In the genomic region with DNA sequence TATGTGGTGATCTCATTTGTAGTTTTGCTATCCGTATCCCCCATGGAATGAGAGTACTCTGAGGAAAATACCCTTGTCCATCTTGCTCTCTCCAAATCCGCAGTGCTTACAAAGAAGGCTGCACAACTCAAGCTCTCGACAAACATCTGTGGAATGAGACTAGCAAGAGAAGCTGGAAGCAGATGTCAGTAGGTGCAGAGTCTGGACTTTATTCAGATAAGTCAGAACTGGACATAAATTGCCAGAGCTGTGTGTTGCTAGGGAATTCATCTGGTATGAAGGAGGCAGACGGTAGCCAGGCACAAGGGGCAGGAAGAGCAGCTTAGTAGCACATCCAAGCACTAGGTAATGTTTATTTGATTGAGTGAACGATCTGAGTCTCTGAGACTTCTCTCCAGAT, we compare ENCODE assay signal across 21 cellular contexts.
DNase-seq lines count a peak whose midpoint lies in the region; TF ChIP-seq lines count a peak whose summit lies in the region.
"Had no signal": no experiment of that assay in that cellular context is flagged by ENCODE, and none has a peak within 500 bp of the region (broad histone marks: within the 10 kb centered on the region; RNA-seq: fewer than 3 reads in every experiment).

No MANE protein-coding gene starts in this region.

- H4K20me1 ChIP-seq in smooth muscle cell (ENCODE audit: low read depth): no peaks in the 10 kb centered on the region
- H4K20me1 ChIP-seq: BLaER1 treated with 17β-estradiol and CSF1 and Interleukin-3, amounts not matched to agents 10 nM and 100 nM had no signal

- H3K27me3 ChIP-seq in smooth muscle cell (ENCODE audit: low read depth): no peaks in the 10 kb centered on the region
- H3K27me3 ChIP-seq: BLaER1 treated with 17β-estradiol and CSF1 and Interleukin-3, amounts not matched to agents 10 nM and 100 nM; transverse colon had no signal

- 23% methylated on average over 5 of the region's 5 CpGs for WGBS in smooth muscle cell (ENCODE audit: low lambda C conversion rate)

- peak; percentile 31 for DNase-seq in G401 (ENCODE audit: low spot score)
- peak; percentile 95 for DNase-seq in amniotic epithelial cell (ENCODE audit: low read depth)
- DNase-seq in iris pigment epithelial cell (ENCODE audit: low read depth): peak; percentile 7
- DNase-seq in smooth muscle cell (lab: John Stamatoyannopoulos, UW; ENCODE audit: unreplicated experiment): no peak
- DNase-seq in kidney glomerular epithelial cell (lab: John Stamatoyannopoulos, UW): no peak
- no peak for DNase-seq in medulla oblongata (ENCODE audit: extremely low spot score)
- no peak for DNase-seq in stimulated activated naive CD4-positive, alpha-beta T cell treated with Interleukin-2 at 50 U/mL for 16 hours (lab: John Stamatoyannopoulos, UW)
- DNase-seq: activated CD4-positive, alpha-beta T cell treated with anti-CD3 and anti-CD28 coated beads for 36 hours; activated naive CD8-positive, alpha-beta T cell treated with anti-CD3 and anti-CD28 coated beads, Interleukin-2, amount 10 ng/mL, durations not matched to agents 7 days and 5 days; dermis blood vessel endothelial cell; naive thymus-derived CD4-positive, alpha-beta T cell; NCI-H1048; NCI-H2081; NCI-H510A treated with DMSO at 0.1 percent for 48 hours; stimulated activated CD4-positive, alpha-beta T cell treated with anti-CD3 and anti-CD28 coated beads, Interleukin-1b, Interleukin-23, amount 100 ng/mL, for 48 hours; transverse colon had no signal

- H3K27ac ChIP-seq in smooth muscle cell (ENCODE audit: low read depth): no peak overlapping the region
- H3K27ac ChIP-seq: BLaER1 treated with 17β-estradiol and CSF1 and Interleukin-3, amounts not matched to agents 10 nM and 100 nM; KMS-11; parathyroid adenoma; RWPE1; transverse colon had no signal

- no peak overlapping the region for H3K4me3 ChIP-seq in smooth muscle cell
- H3K4me3 ChIP-seq: BLaER1 treated with 17β-estradiol and CSF1 and Interleukin-3, amounts not matched to agents 10 nM and 100 nM; lung; transverse colon had no signal

- peak overlapping the region; percentile 56 for H3K4me2 ChIP-seq in smooth muscle cell
- H3K4me2 ChIP-seq: BLaER1 treated with 17β-estradiol and CSF1 and Interleukin-3, amounts not matched to agents 10 nM and 100 nM; KMS-11 had no signal

- TF ChIP-seq CTCF in smooth muscle cell (IDR thresholded peaks at IDR 0.05; ENCODE audit: borderline replicate concordance, insufficient read depth, poor library complexity, severe bottlenecking): no peak

- no peak overlapping the region for H3K9ac ChIP-seq in smooth muscle cell (ENCODE audit: low read depth)
- H3K9ac ChIP-seq: BLaER1 treated with 17β-estradiol and CSF1 and Interleukin-3, amounts not matched to agents 10 nM and 100 nM; KMS-11; parathyroid adenoma had no signal

- no peaks in the 10 kb centered on the region for H3K4me1 ChIP-seq in smooth muscle cell (ENCODE audit: low read depth)
- H3K4me1 ChIP-seq: BLaER1 treated with 17β-estradiol and CSF1 and Interleukin-3, amounts not matched to agents 10 nM and 100 nM; parathyroid adenoma; transverse colon had no signal

- H3K9me3 ChIP-seq in smooth muscle cell (replicated peaks; ENCODE audit: low read depth): no peaks in the 10 kb centered on the region
- H3K9me3 ChIP-seq: BLaER1 treated with 17β-estradiol and CSF1 and Interleukin-3, amounts not matched to agents 10 nM and 100 nM; transverse colon had no signal

- H3F3A ChIP-seq in smooth muscle cell (ENCODE audit: low read depth): peaks cover 4% of the 10 kb centered on the region

- no peaks in the 10 kb centered on the region for H3K79me2 ChIP-seq in smooth muscle cell (ENCODE audit: low read depth)
- H3K79me2 ChIP-seq: parathyroid adenoma had no signal

- no peak overlapping the region for H2AFZ ChIP-seq in smooth muscle cell (ENCODE audit: low read depth)
- H2AFZ ChIP-seq: parathyroid adenoma had no signal

- in situ Hi-C loops in G401 (cut with HindIII; ENCODE audit: low sequenced_read_pairs): no loop called here

- H3K36me3 ChIP-seq in smooth muscle cell (ENCODE audit: low read depth): no peaks in the 10 kb centered on the region
- H3K36me3 ChIP-seq: BLaER1 treated with 17β-estradiol and CSF1 and Interleukin-3, amounts not matched to agents 10 nM and 100 nM; transverse colon had no signal

Comparison
In these comparisons a context has a peak if more than half of its experiments do, and no peak if none do; other contexts are left out.
1. DNase-seq: peak in G401 (single experiment), amniotic epithelial cell (single experiment) and iris pigment epithelial cell (single experiment); none in smooth muscle cell (single experiment), kidney glomerular epithelial cell (single experiment), medulla oblongata (single experiment) and stimulated activated naive CD4-positive, alpha-beta T cell treated with Interleukin-2 at 50 U/mL for 16 hours (single experiment).